16 cellular contexts compared by ENCODE assay signal in genomic region chr1:53115403-53116306, GRCh38. TPM values are rescaled to one million over a fixed set of nuclear protein-coding genes. Genes with fewer than 3 reads are reported as not detected.
DNase-seq lines count a peak whose midpoint lies in the region; ATAC-seq and TF ChIP-seq lines count a peak whose summit lies in the region.
"Had no signal": no experiment of that assay in that cellular context is flagged by ENCODE, and none has a peak within 500 bp of the region (broad histone marks: within the 10 kb centered on the region; RNA-seq: fewer than 3 reads in every experiment).

No MANE protein-coding gene starts in this region.

- H3K4me3 Mint-ChIP-seq in WTC11 (no peak overlapping the region), natural killer cell (no peak overlapping the region)
- H3K4me3 Mint-ChIP-seq: activated T-helper 1 cell treated with anti-CD3 and anti-CD28 coated beads, Interleukin-12 subunit alpha, Interleukin-12 subunit beta, Interleukin-2, Interleukin-4 antibody, amounts not matched to agents 30 ng/mL and 10 ng/mL and 1 ng/mL, durations not matched to agents 14 hours and 24 hours and 36 hours; central memory CD8-positive, alpha-beta T cell had no signal

- POLR2A ChIA-PET in WTC11 (lab: Charles Lee), result no interaction called here

- ATAC-seq in left ventricle myocardium superior, result peak; percentile 18
- ATAC-seq in WTC11, result peak; percentile 49
- no peak for ATAC-seq in natural killer cell
- no peak for ATAC-seq in GM21447 (IDR thresholded peaks at IDR 0.05; ENCODE audit: unreplicated experiment)
- ATAC-seq in HG03442 (IDR thresholded peaks at IDR 0.05; ENCODE audit: unreplicated experiment), result no peak
- ATAC-seq in esophagus mucosa, result no peak

- DNase-seq in left ventricle myocardium superior (peak; percentile 38), cardiac septum (ENCODE audit: low spot score) (no peak), WTC11 (ENCODE audit: low spot score) (peak; percentile 41), natural killer cell (no peak)
- DNase-seq: activated CD4-positive, alpha-beta T cell treated with anti-CD3 and anti-CD28 coated beads for 1 hour; NCI-H345; SIG-M5 had no signal

- no peaks in the 10 kb centered on the region for H3K9me3 ChIP-seq in liver (ENCODE audit: control insufficient read depth in 4 of 4, low read length in 3 of 4)

- H3K4me1 Mint-ChIP-seq in WTC11 (peaks cover 33% of the 10 kb centered on the region), natural killer cell (peaks cover 0 to 15% of the 10 kb centered on the region in 2 donors)

- no peak overlapping the region for H3K4me3 ChIP-seq in liver (ENCODE audit: low read depth in 1 of 3, low read length in 3 of 3)
- H3K4me3 ChIP-seq: esophagus muscularis mucosa, thoracic aorta had no signal

- H3K36me3 ChIP-seq in liver (ENCODE audit: control insufficient read depth in 4 of 4, insufficient read depth in 3 of 4, low read depth in 1 of 4, low read length in 3 of 4), result no peaks in the 10 kb centered on the region
- H3K36me3 ChIP-seq: esophagus muscularis mucosa, thoracic aorta had no signal

- CTCF ChIA-PET in WTC11 (lab: Charles Lee), result interaction anchor here (1.0 kb wide), 1 partner anchor 22 kb away, joined by 3 read pairs; no protein-coding TSS in a partner anchor

- peak overlapping the region; percentile 22 to 46 for H3K27ac ChIP-seq in liver (ENCODE audit: low read depth in 1 of 2, low read length in 2 of 2)
- H3K27ac ChIP-seq: esophagus muscularis mucosa, thoracic aorta had no signal

- H3K9me3 Mint-ChIP-seq in WTC11 (peaks cover 9% of the 10 kb centered on the region), natural killer cell (no peaks in the 10 kb centered on the region)
- H3K9me3 Mint-ChIP-seq: central memory CD8-positive, alpha-beta T cell had no signal

- H3K27ac Mint-ChIP-seq in WTC11 (no peak overlapping the region), natural killer cell (no peak overlapping the region)
- H3K27ac Mint-ChIP-seq: activated T-helper 1 cell treated with anti-CD3 and anti-CD28 coated beads, Interleukin-12 subunit alpha, Interleukin-12 subunit beta, Interleukin-2, Interleukin-4 antibody, amounts not matched to agents 30 ng/mL and 10 ng/mL and 1 ng/mL, durations not matched to agents 14 hours and 24 hours and 36 hours had no signal

- H3K9ac ChIP-seq in liver (ENCODE audit: low read depth in 1 of 2, low read length in 2 of 2), result no peak overlapping the region

- WGBS in liver, result 76% methylated on average over 20 of the region's 20 CpGs

- peaks cover 0 to 15% (median 11%) of the 10 kb centered on the region in 4 donors for H3K4me1 ChIP-seq in liver (ENCODE audit: control insufficient read depth in 4 of 4, insufficient read depth in 4 of 4, low read length in 3 of 4)

- H3K27me3 Mint-ChIP-seq in WTC11 (ENCODE audit: low read depth), result no peaks in the 10 kb centered on the region; the same call in none of the 2 replicates
- no peaks in the 10 kb centered on the region for H3K27me3 Mint-ChIP-seq in natural killer cell (ENCODE audit: low read depth in 2 of 2)

- TF ChIP-seq CTCF in WTC11 (IDR thresholded peaks at IDR 0.05) (no peak), liver (IDR thresholded peaks at IDR 0.05; ENCODE audit: low read depth, low read length, missing input control) (no peak), natural killer cell (IDR thresholded peaks at IDR 0.05) (no peak)

- intact Hi-C loops in left ventricle myocardium superior (cut with micrococcal nuclease), result no loop called here
- intact Hi-C loops in cardiac septum (cut with DNase I), result no loop called here
- intact Hi-C loops in natural killer cell (cut with micrococcal nuclease), result no loop called here

- H3K27me3 ChIP-seq in liver (ENCODE audit: control insufficient read depth in 4 of 4, insufficient read depth in 4 of 4, low read length in 3 of 4), result no peaks in the 10 kb centered on the region

- no peak for TF ChIP-seq RAD21 in liver (IDR thresholded peaks at IDR 0.05)

- H3K36me3 Mint-ChIP-seq in WTC11 (no peaks in the 10 kb centered on the region), natural killer cell (no peaks in the 10 kb centered on the region)

TF ChIP-seq in WTC11, 78 proteins besides CTCF, POLR2A, EP300 and RAD21:
- TF ChIP-seq GABPB1 (CRISPR knock-in tag; IDR thresholded peaks at IDR 0.05) (0 out of 2 replicates have a peak, but pooled peaks have one; percentile 13), NFATC4 (CRISPR knock-in tag; IDR thresholded peaks at IDR 0.05) (no peak), GTF2I (CRISPR knock-in tag; conservative IDR thresholded peaks at IDR 0.05) (peak; percentile 60; the same call in 1 of the 2 replicates), FOXP4 (CRISPR knock-in tag; IDR thresholded peaks at IDR 0.05) (no peak)

TF ChIP-seq in liver, 16 proteins besides CTCF, POLR2A, EP300 and RAD21:
- TF ChIP-seq MAX (IDR thresholded peaks at IDR 0.05) (no peak), FOXA2 (IDR thresholded peaks at IDR 0.05) (no peak), TAF1 (conservative IDR thresholded peaks at IDR 0.05) (no peak), YY1 (IDR thresholded peaks at IDR 0.05) (no peak), NR2F2 (IDR thresholded peaks at IDR 0.05) (peak; percentile 66), GABPA (IDR thresholded peaks at IDR 0.05 in 1 of 2, conservative IDR thresholded peaks at IDR 0.05 in 1 of 2) (no peak), RXRA (IDR thresholded peaks at IDR 0.05) (peak in 1 of 2 donors; percentile 46), HNF4G (IDR thresholded peaks at IDR 0.05) (no peak), ZBTB33 (IDR thresholded peaks at IDR 0.05) (no peak), EGR1 (IDR thresholded peaks at IDR 0.05; ENCODE audit: low read depth in 2 of 2) (no peak), JUND (IDR thresholded peaks at IDR 0.05) (no peak), SP1 (IDR thresholded peaks at IDR 0.05) (no peak), HNF4A (conservative IDR thresholded peaks at IDR 0.05) (no peak)
- TF ChIP-seq, protein P1, sequence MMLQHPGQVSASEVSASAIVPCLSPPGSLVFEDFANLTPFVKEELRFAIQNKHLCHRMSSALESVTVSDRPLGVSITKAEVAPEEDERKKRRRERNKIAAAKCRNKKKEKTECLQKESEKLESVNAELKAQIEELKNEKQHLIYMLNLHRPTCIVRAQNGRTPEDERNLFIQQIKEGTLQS (IDR thresholded peaks at IDR 0.05), result no peak

RNA-seq across cellular contexts. Expression of gene SLC1A7, which starts 26.8 kb away (rescaled TPM):
- 0.32 TPM for total RNA-seq in left ventricle myocardium superior
- 0.43 TPM for total RNA-seq in cardiac septum
- 0.07 to 0.14 TPM in 2 of 3 replicates, not detected in the other for total RNA-seq in WTC11 (2021)
- total RNA-seq in liver, result under 1 TPM; 0.28 to 0.59 TPM
- polyA plus RNA-seq in liver, result under 1 TPM; 0.21 to 0.67 TPM
- total RNA-seq in natural killer cell, result 10 to 100 TPM; 16.0 to 23.9 (median 20.5) TPM
- not detected for total RNA-seq in esophagus mucosa
- total RNA-seq: activated T-helper 1 cell treated with anti-CD3 and anti-CD28 coated beads, Interleukin-12 subunit alpha, Interleukin-12 subunit beta, Interleukin-2, Interleukin-4 antibody, amounts not matched to agents 30 ng/mL and 10 ng/mL and 1 ng/mL, durations not matched to agents 14 hours and 24 hours and 36 hours; kidney epithelial cell had no signal

RNA-seq across cellular contexts. Expression of gene PODN, which starts 53.6 kb away (rescaled TPM):
- total RNA-seq in left ventricle myocardium superior (19.4 TPM), cardiac septum (19.4 TPM), WTC11 (2021) (0.23 to 0.48 TPM (median 0.30 TPM) in 3 replicates), liver (10 to 100 TPM in 1 of 2 donors, 1 to 10 TPM in 1; 1.9 to 10.8 TPM), natural killer cell (10 to 100 TPM in 2 of 3 donors, 1 to 10 TPM in 1; 8.8 to 13.2 (median 11.2) TPM), esophagus mucosa (2.6 TPM)
- 1 to 10 TPM; 3.0 to 9.6 TPM for polyA plus RNA-seq in liver
- total RNA-seq: activated T-helper 1 cell treated with anti-CD3 and anti-CD28 coated beads, Interleukin-12 subunit alpha, Interleukin-12 subunit beta, Interleukin-2, Interleukin-4 antibody, amounts not matched to agents 30 ng/mL and 10 ng/mL and 1 ng/mL, durations not matched to agents 14 hours and 24 hours and 36 hours; kidney epithelial cell had no signal

Comparison
In these comparisons a context has a peak if more than half of its experiments do, and no peak if none do; other contexts are left out.
1. DNase-seq: peak in left ventricle myocardium superior (single experiment) and WTC11 (single experiment); none in cardiac septum (single experiment) and natural killer cell (single experiment).
2. ATAC-seq: peak in left ventricle myocardium superior (single experiment) and WTC11 (single experiment); none in natural killer cell (0 of 3), GM21447 (single experiment), HG03442 (single experiment) and esophagus mucosa (single experiment).
3. RNA of gene SLC1A7, which starts 26.8 kb away (total RNA-seq): 16.0 to 23.9 TPM in natural killer cell; 0.28 to 0.59 TPM in liver, 0.43 TPM in cardiac septum (single experiment), 0.32 TPM in left ventricle myocardium superior (single experiment), 0.07 to 0.14 TPM in WTC11 and not detected in esophagus mucosa (single experiment); every median in the first group is over 10 times any median in the second.